ENCODE assay signal across 25 cellular contexts in the genomic region with DNA sequence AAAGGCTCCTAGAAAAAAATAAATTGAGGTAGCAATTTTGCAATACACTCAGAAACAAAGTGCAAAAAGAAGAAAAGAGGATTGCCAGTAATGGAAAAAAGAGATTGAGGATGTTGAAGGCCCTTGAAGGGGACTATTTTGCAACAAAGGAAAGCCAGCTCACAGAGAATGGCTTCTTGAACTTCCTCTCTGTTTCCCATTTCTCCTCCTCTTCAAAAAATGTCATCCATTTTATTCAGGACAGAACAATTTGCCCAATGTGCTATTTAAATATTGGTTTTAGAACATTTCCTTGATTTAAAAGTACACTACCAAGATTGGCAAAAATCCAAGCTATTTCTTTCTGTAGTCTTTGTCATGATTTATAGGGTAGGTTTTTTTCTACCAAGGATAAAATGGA.
DNase-seq lines count a peak whose midpoint lies in the region; TF ChIP-seq lines count a peak whose summit lies in the region.
"Had no signal": no experiment of that assay in that cellular context is flagged by ENCODE, and none has a peak within 500 bp of the region (broad histone marks: within the 10 kb centered on the region; RNA-seq: fewer than 3 reads in every experiment).

No MANE protein-coding gene starts in this region.

- H3K18ac ChIP-seq in mesenchymal stem cell (ENCODE audit: low read depth in 1 of 2, low read length in 2 of 2): no peak overlapping the region

- no peak overlapping the region for H2BK12ac ChIP-seq in mesenchymal stem cell (ENCODE audit: low read length in 2 of 2)

- peak overlapping the region in 6 of 11 experiments; percentile 10 to 78 (median 61); a peak in 9 of 22 replicates for H3K27ac ChIP-seq in BLaER1 treated with 17β-estradiol and CSF1 and Interleukin-3, amounts not matched to agents 10 nM and 100 nM
- H3K27ac ChIP-seq in mesenchymal stem cell (ENCODE audit: low read length, poor library complexity, severe bottlenecking): no peak overlapping the region
- H3K27ac ChIP-seq: epithelial cell of prostate, neural progenitor cell, right lobe of liver had no signal

- H2AK5ac ChIP-seq in mesenchymal stem cell (ENCODE audit: low read length, severe bottlenecking): no peak overlapping the region

- H3K14ac ChIP-seq in mesenchymal stem cell (ENCODE audit: low read length in 2 of 2): no peak overlapping the region

- peaks cover 0 to 57% (median 4%) of the 10 kb centered on the region in 10 experiments; a peak in 11 of 20 replicates for H3K4me1 ChIP-seq in BLaER1 treated with 17β-estradiol and CSF1 and Interleukin-3, amounts not matched to agents 10 nM and 100 nM
- H3K4me1 ChIP-seq in mesenchymal stem cell (ENCODE audit: control insufficient read depth, insufficient read depth, low read depth, low read length): no peaks in the 10 kb centered on the region
- H3K4me1 ChIP-seq: neural progenitor cell, right lobe of liver had no signal

- no peak overlapping the region for H3K23ac ChIP-seq in mesenchymal stem cell (ENCODE audit: low read length in 2 of 2)

- H3K27me3 ChIP-seq in BLaER1 treated with 17β-estradiol and CSF1 and Interleukin-3, amounts not matched to agents 10 nM and 100 nM: no peaks in the 10 kb centered on the region
- H3K27me3 ChIP-seq in mesenchymal stem cell (ENCODE audit: control insufficient read depth in 1 of 2, insufficient read depth in 1 of 2, low read length in 2 of 2): no peaks in the 10 kb centered on the region
- H3K27me3 ChIP-seq: neural progenitor cell, right lobe of liver had no signal

- H4K20me1 ChIP-seq in BLaER1 treated with 17β-estradiol and CSF1 and Interleukin-3, amounts not matched to agents 10 nM and 100 nM: no peaks in the 10 kb centered on the region

- in situ Hi-C loops in astrocyte of the spinal cord (cut with HindIII; ENCODE audit: low sequenced_read_pairs): no loop called here

- no peak overlapping the region for H2AFZ ChIP-seq in mesenchymal stem cell (ENCODE audit: low read depth, low read length)
- H2AFZ ChIP-seq: GM23338, neural progenitor cell had no signal

- H3K36me3 ChIP-seq in BLaER1 treated with 17β-estradiol and CSF1 and Interleukin-3, amounts not matched to agents 10 nM and 100 nM: no peaks in the 10 kb centered on the region
- no peaks in the 10 kb centered on the region for H3K36me3 ChIP-seq in mesenchymal stem cell (ENCODE audit: control insufficient read depth in 1 of 2, insufficient read depth in 2 of 2, low read depth in 1 of 2, low read length in 2 of 2)
- H3K36me3 ChIP-seq: neural progenitor cell, right lobe of liver had no signal

- H3K4ac ChIP-seq in mesenchymal stem cell (ENCODE audit: low read depth in 1 of 2, low read length in 2 of 2): no peak overlapping the region

- no peak for TF ChIP-seq CTCF in astrocyte of the spinal cord (IDR thresholded peaks at IDR 0.05; ENCODE audit: low read depth, low read length)

- no peaks in the 10 kb centered on the region for H3K79me1 ChIP-seq in mesenchymal stem cell (replicated peaks; ENCODE audit: low read length, poor library complexity, severe bottlenecking)

- H3K4me2 ChIP-seq in BLaER1 treated with 17β-estradiol and CSF1 and Interleukin-3, amounts not matched to agents 10 nM and 100 nM: peak overlapping the region in 6 of 11 experiments; percentile 27 to 74 (median 63); a peak in 9 of 22 replicates
- no peak overlapping the region for H3K4me2 ChIP-seq in mesenchymal stem cell (ENCODE audit: low read length, poor library complexity, severe bottlenecking)
- H3K4me2 ChIP-seq: GM23338, neural progenitor cell had no signal

- H3K4me3 ChIP-seq in BLaER1 treated with 17β-estradiol and CSF1 and Interleukin-3, amounts not matched to agents 10 nM and 100 nM: no peak overlapping the region
- H3K4me3 ChIP-seq in astrocyte of the spinal cord (ENCODE audit: low read depth, low read length): no peak overlapping the region
- no peak overlapping the region for H3K4me3 ChIP-seq in mesenchymal stem cell (ENCODE audit: insufficient read depth in 1 of 2, low read depth in 1 of 2, low read length in 2 of 2)
- H3K4me3 ChIP-seq: GM12878, GM23338, neural progenitor cell, right lobe of liver had no signal

- no peak overlapping the region for H2BK15ac ChIP-seq in mesenchymal stem cell (ENCODE audit: low read depth, poor library complexity, severe bottlenecking)

- H3K9ac ChIP-seq in BLaER1 treated with 17β-estradiol and CSF1 and Interleukin-3, amounts not matched to agents 10 nM and 100 nM: no peak overlapping the region; a peak in 1 of 22 replicates
- H3K9ac ChIP-seq in mesenchymal stem cell (ENCODE audit: low read length): no peak overlapping the region
- H3K9ac ChIP-seq: neural progenitor cell had no signal

- peaks cover 0 to 13% (median 0%) of the 10 kb centered on the region in 11 experiments; a peak in 3 of 22 replicates for H3K9me3 ChIP-seq in BLaER1 treated with 17β-estradiol and CSF1 and Interleukin-3, amounts not matched to agents 10 nM and 100 nM (replicated peaks in 1 of 11)
- H3K9me3 ChIP-seq in mesenchymal stem cell (ENCODE audit: control insufficient read depth, low read length): no peaks in the 10 kb centered on the region
- H3K9me3 ChIP-seq: right lobe of liver had no signal

- H4K91ac ChIP-seq in mesenchymal stem cell (ENCODE audit: low read length): no peak overlapping the region

- H4K8ac ChIP-seq in mesenchymal stem cell (ENCODE audit: low read length): no peak overlapping the region

- H2BK120ac ChIP-seq in mesenchymal stem cell (ENCODE audit: low read depth, low read length): no peak overlapping the region

- no peak overlapping the region for H2BK5ac ChIP-seq in mesenchymal stem cell (ENCODE audit: low read depth, low read length, poor library complexity, severe bottlenecking)

- DNase-seq in MV-4-11 (lab: John Stamatoyannopoulos, UW): peak; percentile 73
- peak; percentile 15 for DNase-seq in astrocyte of the spinal cord (ENCODE audit: low read depth, low spot score)
- peak; percentile 10 for DNase-seq in mesenchymal stem cell
- no peak for DNase-seq in activated gamma-delta T cell (lab: John Stamatoyannopoulos, UW)
- DNase-seq in NCI-H1048 (lab: John Stamatoyannopoulos, UW): no peak
- no peak for DNase-seq in H4 (ENCODE audit: low spot score)
- DNase-seq: activated CD8-positive, alpha-beta T cell treated with anti-CD3 and anti-CD28 coated beads for 36 hours; activated effector memory CD4-positive, alpha-beta T cell treated with anti-CD3 and anti-CD28 coated beads, Interleukin-2, amount 50 U/mL, for 16 hours; activated naive CD8-positive, alpha-beta T cell treated with anti-CD3 and anti-CD28 coated beads, Interleukin-2, amount 10 ng/mL, durations not matched to agents 7 days and 5 days; activated T-cell treated with anti-CD3 and anti-CD28 coated beads for 4 hours; CD4-positive, CD25-positive, alpha-beta regulatory T cell; EL; head of caudate nucleus; IMR-90; NCI-H1105 treated with DMSO at 0.1 percent for 48 hours; NCI-H1930; posterior cingulate gyrus; right lobe of liver; stimulated activated CD4-positive, alpha-beta T cell treated with anti-CD3 and anti-CD28 coated beads, Interleukin-12 subunit alpha, Interleukin-12 subunit beta, amount 100 ng/mL, for 4 hours; stimulated activated CD4-positive, alpha-beta T cell treated with anti-CD3 and anti-CD28 coated beads, Interleukin-4, amount 100 ng/mL, for 1 hour had no signal

Comparison
In these comparisons a context has a peak if more than half of its experiments do, and no peak if none do; other contexts are left out.
1. DNase-seq: peak in MV-4-11 (single experiment), astrocyte of the spinal cord (single experiment) and mesenchymal stem cell (single experiment); none in activated gamma-delta T cell (single experiment), NCI-H1048 (single experiment) and H4 (single experiment).